Comparison of ENCODE assay signal across 1 cellular context in the genomic region with DNA sequence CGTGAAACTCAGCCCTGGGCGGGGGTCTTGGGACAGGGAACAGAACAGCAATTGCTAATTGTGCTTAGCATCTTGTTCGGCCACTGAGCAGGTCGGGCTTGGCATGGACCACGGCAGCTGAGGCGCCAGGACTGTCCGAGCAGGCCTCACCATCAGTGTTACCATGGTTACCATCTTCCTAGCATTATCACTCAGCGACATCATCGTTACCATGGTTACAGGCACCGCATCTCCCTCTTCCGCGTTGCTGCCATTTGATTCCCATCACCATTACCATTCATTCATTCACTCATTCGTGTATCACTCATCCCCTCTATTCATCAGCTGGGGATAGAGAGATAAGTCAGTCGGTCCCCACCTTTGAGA.
TF ChIP-seq lines count a peak whose summit lies in the region.

No MANE protein-coding gene starts in this region.

TF ChIP-seq in SK-N-SH, 30 proteins besides CTCF, POLR2A, EP300 and RAD21 (continued from another document):
- TF ChIP-seq NFIC (IDR thresholded peaks at IDR 0.05; ENCODE audit: borderline replicate concordance) (no peak), MEF2A (IDR thresholded peaks at IDR 0.05; ENCODE audit: borderline replicate concordance, low read depth) (no peak), TEAD4 (IDR thresholded peaks at IDR 0.05; ENCODE audit: borderline replicate concordance, insufficient read depth) (no peak), SMC3 (IDR thresholded peaks at IDR 0.05; ENCODE audit: low read depth, low read length) (no peak), EZH2phosphoT487 (IDR thresholded peaks at IDR 0.05; ENCODE audit: borderline replicate concordance, low read depth) (no peak), RFX5 (IDR thresholded peaks at IDR 0.05; ENCODE audit: low read length) (peak; percentile 50; the same call in 1 of the 2 replicates), POLR2AphosphoS5 (IDR thresholded peaks at IDR 0.05; ENCODE audit: low read depth, low read length) (no peak), RXRA (IDR thresholded peaks at IDR 0.05; ENCODE audit: borderline replicate concordance, low read depth) (no peak), GATA2 (CRISPR knock-in tag; IDR thresholded peaks at IDR 0.05) (peak; percentile 94), SIN3A (IDR thresholded peaks at IDR 0.05; ENCODE audit: borderline replicate concordance, low read depth, low read length) (no peak), NRF1 (IDR thresholded peaks at IDR 0.05; ENCODE audit: low read depth, low read length) (no peak), FOXJ3 (CRISPR knock-in tag; IDR thresholded peaks at IDR 0.05) (no peak), YY1 (IDR thresholded peaks at IDR 0.05; ENCODE audit: low read depth) (no peak)
- TF ChIP-seq, protein P1, sequence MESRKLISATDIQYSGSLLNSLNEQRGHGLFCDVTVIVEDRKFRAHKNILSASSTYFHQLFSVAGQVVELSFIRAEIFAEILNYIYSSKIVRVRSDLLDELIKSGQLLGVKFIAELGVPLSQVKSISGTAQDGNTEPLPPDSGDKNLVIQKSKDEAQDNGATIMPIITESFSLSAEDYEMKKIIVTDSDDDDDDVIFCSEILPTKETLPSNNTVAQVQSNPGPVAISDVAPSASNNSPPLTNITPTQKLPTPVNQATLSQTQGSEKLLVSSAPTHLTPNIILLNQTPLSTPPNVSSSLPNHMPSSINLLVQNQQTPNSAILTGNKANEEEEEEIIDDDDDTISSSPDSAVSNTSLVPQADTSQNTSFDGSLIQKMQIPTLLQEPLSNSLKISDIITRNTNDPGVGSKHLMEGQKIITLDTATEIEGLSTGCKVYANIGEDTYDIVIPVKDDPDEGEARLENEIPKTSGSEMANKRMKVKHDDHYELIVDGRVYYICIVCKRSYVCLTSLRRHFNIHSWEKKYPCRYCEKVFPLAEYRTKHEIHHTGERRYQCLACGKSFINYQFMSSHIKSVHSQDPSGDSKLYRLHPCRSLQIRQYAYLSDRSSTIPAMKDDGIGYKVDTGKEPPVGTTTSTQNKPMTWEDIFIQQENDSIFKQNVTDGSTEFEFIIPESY (IDR thresholded peaks at IDR 0.05; ENCODE audit: borderline replicate concordance, low read depth): no peak
- TF ChIP-seq, protein P2, sequence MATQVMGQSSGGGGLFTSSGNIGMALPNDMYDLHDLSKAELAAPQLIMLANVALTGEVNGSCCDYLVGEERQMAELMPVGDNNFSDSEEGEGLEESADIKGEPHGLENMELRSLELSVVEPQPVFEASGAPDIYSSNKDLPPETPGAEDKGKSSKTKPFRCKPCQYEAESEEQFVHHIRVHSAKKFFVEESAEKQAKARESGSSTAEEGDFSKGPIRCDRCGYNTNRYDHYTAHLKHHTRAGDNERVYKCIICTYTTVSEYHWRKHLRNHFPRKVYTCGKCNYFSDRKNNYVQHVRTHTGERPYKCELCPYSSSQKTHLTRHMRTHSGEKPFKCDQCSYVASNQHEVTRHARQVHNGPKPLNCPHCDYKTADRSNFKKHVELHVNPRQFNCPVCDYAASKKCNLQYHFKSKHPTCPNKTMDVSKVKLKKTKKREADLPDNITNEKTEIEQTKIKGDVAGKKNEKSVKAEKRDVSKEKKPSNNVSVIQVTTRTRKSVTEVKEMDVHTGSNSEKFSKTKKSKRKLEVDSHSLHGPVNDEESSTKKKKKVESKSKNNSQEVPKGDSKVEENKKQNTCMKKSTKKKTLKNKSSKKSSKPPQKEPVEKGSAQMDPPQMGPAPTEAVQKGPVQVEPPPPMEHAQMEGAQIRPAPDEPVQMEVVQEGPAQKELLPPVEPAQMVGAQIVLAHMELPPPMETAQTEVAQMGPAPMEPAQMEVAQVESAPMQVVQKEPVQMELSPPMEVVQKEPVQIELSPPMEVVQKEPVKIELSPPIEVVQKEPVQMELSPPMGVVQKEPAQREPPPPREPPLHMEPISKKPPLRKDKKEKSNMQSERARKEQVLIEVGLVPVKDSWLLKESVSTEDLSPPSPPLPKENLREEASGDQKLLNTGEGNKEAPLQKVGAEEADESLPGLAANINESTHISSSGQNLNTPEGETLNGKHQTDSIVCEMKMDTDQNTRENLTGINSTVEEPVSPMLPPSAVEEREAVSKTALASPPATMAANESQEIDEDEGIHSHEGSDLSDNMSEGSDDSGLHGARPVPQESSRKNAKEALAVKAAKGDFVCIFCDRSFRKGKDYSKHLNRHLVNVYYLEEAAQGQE (IDR thresholded peaks at IDR 0.05; ENCODE audit: low read depth, low read length): no peak
- TF ChIP-seq, protein P3, sequence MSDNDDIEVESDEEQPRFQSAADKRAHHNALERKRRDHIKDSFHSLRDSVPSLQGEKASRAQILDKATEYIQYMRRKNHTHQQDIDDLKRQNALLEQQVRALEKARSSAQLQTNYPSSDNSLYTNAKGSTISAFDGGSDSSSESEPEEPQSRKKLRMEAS (IDR thresholded peaks at IDR 0.05; ENCODE audit: low read depth): no peak
- TF ChIP-seq, protein P4, sequence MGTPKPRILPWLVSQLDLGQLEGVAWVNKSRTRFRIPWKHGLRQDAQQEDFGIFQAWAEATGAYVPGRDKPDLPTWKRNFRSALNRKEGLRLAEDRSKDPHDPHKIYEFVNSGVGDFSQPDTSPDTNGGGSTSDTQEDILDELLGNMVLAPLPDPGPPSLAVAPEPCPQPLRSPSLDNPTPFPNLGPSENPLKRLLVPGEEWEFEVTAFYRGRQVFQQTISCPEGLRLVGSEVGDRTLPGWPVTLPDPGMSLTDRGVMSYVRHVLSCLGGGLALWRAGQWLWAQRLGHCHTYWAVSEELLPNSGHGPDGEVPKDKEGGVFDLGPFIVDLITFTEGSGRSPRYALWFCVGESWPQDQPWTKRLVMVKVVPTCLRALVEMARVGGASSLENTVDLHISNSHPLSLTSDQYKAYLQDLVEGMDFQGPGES (IDR thresholded peaks at IDR 0.05; ENCODE audit: low read depth, low read length): no peak
